ENCODE assay signal across 1 cellular context in the genomic region with DNA sequence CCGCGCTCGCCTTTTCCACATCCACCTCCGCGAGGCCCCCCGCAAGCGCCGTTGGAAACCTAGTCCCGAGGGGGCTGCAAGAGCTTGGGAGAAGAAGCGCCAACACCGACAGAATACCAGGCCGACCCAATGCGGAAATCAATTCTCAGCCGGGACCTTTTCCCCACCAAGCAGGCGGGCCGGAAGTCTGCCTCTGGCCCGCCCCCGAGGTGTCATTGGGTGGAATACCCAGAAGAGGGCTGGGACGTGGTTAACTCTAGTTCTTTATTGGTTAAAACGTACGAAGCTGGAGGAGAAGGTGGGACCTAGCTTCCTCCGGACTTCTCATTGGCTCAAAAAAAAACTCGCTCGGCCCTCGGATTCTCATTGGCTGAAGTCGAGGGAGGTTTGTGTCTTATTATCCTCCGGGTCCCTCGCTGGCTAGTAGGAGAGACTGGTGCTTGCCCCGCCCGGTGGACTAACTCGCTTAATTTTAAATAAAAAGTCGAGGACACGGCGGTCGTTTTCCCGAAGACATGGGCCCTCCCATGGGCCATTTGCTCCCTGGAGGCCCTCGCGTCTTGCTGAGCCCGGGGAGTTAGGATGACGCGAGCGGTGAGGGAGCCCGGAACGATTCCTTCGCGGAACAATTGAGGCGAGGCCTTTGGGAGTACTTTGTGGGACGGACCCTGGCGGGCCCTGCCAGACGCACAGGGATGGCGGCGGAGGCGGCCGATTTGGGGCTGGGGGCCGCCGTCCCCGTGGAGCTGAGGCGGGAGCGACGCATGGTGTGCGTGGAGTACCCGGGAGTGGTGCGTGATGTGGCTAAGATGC.
TF ChIP-seq lines count a peak whose summit lies in the region.

A gene with protein sequence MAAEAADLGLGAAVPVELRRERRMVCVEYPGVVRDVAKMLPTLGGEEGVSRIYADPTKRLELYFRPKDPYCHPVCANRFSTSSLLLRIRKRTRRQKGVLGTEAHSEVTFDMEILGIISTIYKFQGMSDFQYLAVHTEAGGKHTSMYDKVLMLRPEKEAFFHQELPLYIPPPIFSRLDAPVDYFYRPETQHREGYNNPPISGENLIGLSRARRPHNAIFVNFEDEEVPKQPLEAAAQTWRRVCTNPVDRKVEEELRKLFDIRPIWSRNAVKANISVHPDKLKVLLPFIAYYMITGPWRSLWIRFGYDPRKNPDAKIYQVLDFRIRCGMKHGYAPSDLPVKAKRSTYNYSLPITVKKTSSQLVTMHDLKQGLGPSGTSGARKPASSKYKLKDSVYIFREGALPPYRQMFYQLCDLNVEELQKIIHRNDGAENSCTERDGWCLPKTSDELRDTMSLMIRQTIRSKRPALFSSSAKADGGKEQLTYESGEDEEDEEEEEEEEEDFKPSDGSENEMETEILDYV (plus strand): TSS at position 681 of the 813 bp plus-strand sequence. CDS start 15 bp downstream, at position 696.

TF ChIP-seq in K562, 482 proteins besides CTCF, POLR2A, EP300 and RAD21 (continued from another document and continues in another):
- TF ChIP-seq CHD4 (IDR thresholded peaks at IDR 0.05; ENCODE audit: insufficient read depth, insufficient replicate concordance, low read depth, low read length, poor library complexity, severe bottlenecking) (no peak), KAT2B (IDR thresholded peaks at IDR 0.05; ENCODE audit: low read depth, low read length) (no peak), POLR2B (IDR thresholded peaks at IDR 0.05; ENCODE audit: low read depth, partially characterized antibody) (peak; percentile 84), FOXP1 (CRISPR knock-in tag; IDR thresholded peaks at IDR 0.05) (no peak), SIX5 (IDR thresholded peaks at IDR 0.05; ENCODE audit: borderline replicate concordance in 1 of 2, insufficient read depth in 1 of 2, low read depth in 1 of 2, low read length in 2 of 2) (peak; percentile 43 to 48; a peak in 3 of 4 replicates), ZMIZ1 (IDR thresholded peaks at IDR 0.05; ENCODE audit: low read depth in 2 of 2, low read length in 2 of 2) (no peak), HNRNPH1 (optimal IDR thresholded peaks at IDR 0.05; ENCODE audit: low read depth, low read length) (no peak), POLR2AphosphoS2 (IDR thresholded peaks at IDR 0.05; ENCODE audit: low read length) (no peak), PRDM10 (IDR thresholded peaks at IDR 0.05; ENCODE audit: partially characterized antibody) (no peak), COPS2 (conservative IDR thresholded peaks at IDR 0.05) (no peak), ZNF143 (CRISPR knock-in tag; IDR thresholded peaks at IDR 0.05) (no peak), ZBED1 (IDR thresholded peaks at IDR 0.05) (peak; percentile 67; the same call in 1 of the 2 replicates), ESRRA (IDR thresholded peaks at IDR 0.05; ENCODE audit: borderline replicate concordance, low read depth) (peak; percentile 52; the same call in 1 of the 2 replicates), RHOXF2B (CRISPR knock-in tag; conservative IDR thresholded peaks at IDR 0.05) (no peak), ZNF133 (CRISPR knock-in tag; IDR thresholded peaks at IDR 0.05) (no peak), KDM1A (IDR thresholded peaks at IDR 0.05) (no peak), TFAM (CRISPR knock-in tag; conservative IDR thresholded peaks at IDR 0.05) (no peak), NR2C1 (IDR thresholded peaks at IDR 0.05) (peak; percentile 68), NR2C1 (tag; IDR thresholded peaks at IDR 0.05) (peak; percentile 75), DLX4 (CRISPR knock-in tag; IDR thresholded peaks at IDR 0.05) (no peak), MLLT1 (IDR thresholded peaks at IDR 0.05) (peak in 1 of 2 experiments; percentile 60; a peak in 2 of 4 replicates), TARDBP (IDR thresholded peaks at IDR 0.05) (peak; percentile 78; the same call in 1 of the 2 replicates), SMARCA4 (IDR thresholded peaks at IDR 0.05) (no peak), SNAPC5 (CRISPR knock-in tag; IDR thresholded peaks at IDR 0.05) (no peak), KHSRP (IDR thresholded peaks at IDR 0.05) (no peak), DMBX1 (CRISPR knock-in tag; IDR thresholded peaks at IDR 0.05; ENCODE audit: borderline replicate concordance) (0 out of 2 replicates have a peak, but pooled peaks have one; percentile 32), ELF4 (CRISPR knock-in tag; IDR thresholded peaks at IDR 0.05) (no peak), ATF1 (CRISPR knock-in tag; IDR thresholded peaks at IDR 0.05) (no peak), ATF1 (tag; IDR thresholded peaks at IDR 0.05) (peak; percentile 94), ZFP91 (CRISPR knock-in tag; IDR thresholded peaks at IDR 0.05) (no peak)
- TF ChIP-seq, protein P1, sequence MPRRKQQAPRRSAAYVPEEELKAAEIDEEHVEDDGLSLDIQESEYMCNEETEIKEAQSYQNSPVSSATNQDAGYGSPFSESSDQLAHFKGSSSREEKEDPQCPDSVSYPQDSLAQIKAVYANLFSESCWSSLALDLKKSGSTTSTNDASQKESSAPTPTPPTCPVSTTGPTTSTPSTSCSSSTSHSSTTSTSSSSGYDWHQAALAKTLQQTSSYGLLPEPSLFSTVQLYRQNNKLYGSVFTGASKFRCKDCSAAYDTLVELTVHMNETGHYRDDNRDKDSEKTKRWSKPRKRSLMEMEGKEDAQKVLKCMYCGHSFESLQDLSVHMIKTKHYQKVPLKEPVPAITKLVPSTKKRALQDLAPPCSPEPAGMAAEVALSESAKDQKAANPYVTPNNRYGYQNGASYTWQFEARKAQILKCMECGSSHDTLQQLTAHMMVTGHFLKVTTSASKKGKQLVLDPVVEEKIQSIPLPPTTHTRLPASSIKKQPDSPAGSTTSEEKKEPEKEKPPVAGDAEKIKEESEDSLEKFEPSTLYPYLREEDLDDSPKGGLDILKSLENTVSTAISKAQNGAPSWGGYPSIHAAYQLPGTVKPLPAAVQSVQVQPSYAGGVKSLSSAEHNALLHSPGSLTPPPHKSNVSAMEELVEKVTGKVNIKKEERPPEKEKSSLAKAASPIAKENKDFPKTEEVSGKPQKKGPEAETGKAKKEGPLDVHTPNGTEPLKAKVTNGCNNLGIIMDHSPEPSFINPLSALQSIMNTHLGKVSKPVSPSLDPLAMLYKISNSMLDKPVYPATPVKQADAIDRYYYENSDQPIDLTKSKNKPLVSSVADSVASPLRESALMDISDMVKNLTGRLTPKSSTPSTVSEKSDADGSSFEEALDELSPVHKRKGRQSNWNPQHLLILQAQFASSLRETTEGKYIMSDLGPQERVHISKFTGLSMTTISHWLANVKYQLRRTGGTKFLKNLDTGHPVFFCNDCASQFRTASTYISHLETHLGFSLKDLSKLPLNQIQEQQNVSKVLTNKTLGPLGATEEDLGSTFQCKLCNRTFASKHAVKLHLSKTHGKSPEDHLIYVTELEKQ (CRISPR knock-in tag; IDR thresholded peaks at IDR 0.05): no peak
- TF ChIP-seq, protein P2, sequence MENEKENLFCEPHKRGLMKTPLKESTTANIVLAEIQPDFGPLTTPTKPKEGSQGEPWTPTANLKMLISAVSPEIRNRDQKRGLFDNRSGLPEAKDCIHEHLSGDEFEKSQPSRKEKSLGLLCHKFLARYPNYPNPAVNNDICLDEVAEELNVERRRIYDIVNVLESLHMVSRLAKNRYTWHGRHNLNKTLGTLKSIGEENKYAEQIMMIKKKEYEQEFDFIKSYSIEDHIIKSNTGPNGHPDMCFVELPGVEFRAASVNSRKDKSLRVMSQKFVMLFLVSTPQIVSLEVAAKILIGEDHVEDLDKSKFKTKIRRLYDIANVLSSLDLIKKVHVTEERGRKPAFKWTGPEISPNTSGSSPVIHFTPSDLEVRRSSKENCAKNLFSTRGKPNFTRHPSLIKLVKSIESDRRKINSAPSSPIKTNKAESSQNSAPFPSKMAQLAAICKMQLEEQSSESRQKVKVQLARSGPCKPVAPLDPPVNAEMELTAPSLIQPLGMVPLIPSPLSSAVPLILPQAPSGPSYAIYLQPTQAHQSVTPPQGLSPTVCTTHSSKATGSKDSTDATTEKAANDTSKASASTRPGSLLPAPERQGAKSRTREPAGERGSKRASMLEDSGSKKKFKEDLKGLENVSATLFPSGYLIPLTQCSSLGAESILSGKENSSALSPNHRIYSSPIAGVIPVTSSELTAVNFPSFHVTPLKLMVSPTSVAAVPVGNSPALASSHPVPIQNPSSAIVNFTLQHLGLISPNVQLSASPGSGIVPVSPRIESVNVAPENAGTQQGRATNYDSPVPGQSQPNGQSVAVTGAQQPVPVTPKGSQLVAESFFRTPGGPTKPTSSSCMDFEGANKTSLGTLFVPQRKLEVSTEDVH (IDR thresholded peaks at IDR 0.05; ENCODE audit: low read depth, partially characterized antibody): peak; percentile 68
- TF ChIP-seq, protein P3, sequence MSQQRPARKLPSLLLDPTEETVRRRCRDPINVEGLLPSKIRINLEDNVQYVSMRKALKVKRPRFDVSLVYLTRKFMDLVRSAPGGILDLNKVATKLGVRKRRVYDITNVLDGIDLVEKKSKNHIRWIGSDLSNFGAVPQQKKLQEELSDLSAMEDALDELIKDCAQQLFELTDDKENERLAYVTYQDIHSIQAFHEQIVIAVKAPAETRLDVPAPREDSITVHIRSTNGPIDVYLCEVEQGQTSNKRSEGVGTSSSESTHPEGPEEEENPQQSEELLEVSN (IDR thresholded peaks at IDR 0.05; ENCODE audit: borderline replicate concordance in 1 of 2, extremely low read depth in 1 of 2, insufficient read depth in 1 of 2, insufficient read length in 1 of 2, low read depth in 1 of 2, low read length in 1 of 2, poor library complexity in 1 of 2, severe bottlenecking in 1 of 2): peak; percentile 14 to 71
